Comparison of ENCODE assay signal across 8 cellular contexts in genomic region chr3:66490214-66490613, GRCh38. TPM values are rescaled to one million over a fixed set of nuclear protein-coding genes. Genes with fewer than 3 reads are reported as not detected.
A peak's percentile ranks its signal among the peaks of the same experiment; 100 is the strongest.
DNase-seq lines count a peak whose midpoint lies in the region; ATAC-seq and TF ChIP-seq lines count a peak whose summit lies in the region.

No MANE protein-coding gene starts in this region.

- no peaks in the 10 kb centered on the region for H3K36me3 ChIP-seq in muscle layer of duodenum (ENCODE audit: control insufficient read depth in 1 of 2, insufficient read depth in 2 of 2, low read length in 2 of 2)

- in situ Hi-C loops in GM13977 (cut with MboI; ENCODE audit: low pct_unique_long_range_greater_than_20kb, low sequenced_read_pairs, unreplicated experiment), result no loop called here

- H3K27ac Mint-ChIP-seq in activated naive CD4-positive, alpha-beta T cell treated with anti-CD3 and anti-CD28 coated beads, Interleukin-2, amount 50 U/mL, for 72 hours, result peak overlapping the region; percentile 88 to 90

- H3K27ac ChIP-seq in muscle layer of duodenum (ENCODE audit: low read length), result peak overlapping the region; percentile 67

- no peak for TF ChIP-seq CTCF in GM13977 (IDR thresholded peaks at IDR 0.05; ENCODE audit: extremely low read depth, insufficient read depth, missing control alignments)

- peaks cover 44 to 50% of the 10 kb centered on the region in 2 donors for H3K4me1 ChIP-seq in muscle layer of duodenum (ENCODE audit: control insufficient read depth in 1 of 2, insufficient read depth in 2 of 2, low read length in 2 of 2)

- H3K4me3 ChIP-seq in GM08714 (ENCODE audit: low read length) (peak overlapping the region; percentile 29; the same call in 1 of the 2 replicates), muscle layer of duodenum (ENCODE audit: low read depth in 1 of 2, low read length in 2 of 2) (no peak overlapping the region)

- no peaks in the 10 kb centered on the region for H3K9me3 ChIP-seq in muscle layer of duodenum (ENCODE audit: control insufficient read depth in 1 of 2, low read length in 2 of 2)

- H3K36me3 Mint-ChIP-seq in activated naive CD4-positive, alpha-beta T cell treated with anti-CD3 and anti-CD28 coated beads, Interleukin-2, amount 50 U/mL, for 72 hours, result peaks cover 2 to 26% of the 10 kb centered on the region in 2 donors

- peak; percentile 35 to 51 for ATAC-seq in activated naive CD4-positive, alpha-beta T cell treated with anti-CD3 and anti-CD28 coated beads, Interleukin-2, amount 50 U/mL, for 72 hours
- no peak for ATAC-seq in HG02884 (IDR thresholded peaks at IDR 0.05; ENCODE audit: unreplicated experiment)

- DNase-seq in HCEC 1CT (peak; percentile 73), anterior cingulate cortex (lab: John Stamatoyannopoulos, UW) (no peak), nucleus accumbens (lab: John Stamatoyannopoulos, UW) (no peak), GM13977 (ENCODE audit: low spot score) (no peak)
- DNase-seq in activated naive CD4-positive, alpha-beta T cell treated with anti-CD3 and anti-CD28 coated beads, Interleukin-2, amount 50 U/mL, for 72 hours (ENCODE audit: low spot score in 2 of 2), result no peak

- peaks cover 0 to under 1% of the 10 kb centered on the region in 2 donors for H3K9me3 Mint-ChIP-seq in activated naive CD4-positive, alpha-beta T cell treated with anti-CD3 and anti-CD28 coated beads, Interleukin-2, amount 50 U/mL, for 72 hours

- no peaks in the 10 kb centered on the region for H3K27me3 ChIP-seq in muscle layer of duodenum (ENCODE audit: low read depth, low read length)

RNA-seq across cellular contexts. Expression of gene LRIG1, which starts 10.6 kb away (rescaled TPM):
- 10 to 100 TPM; 28.2 to 39.1 TPM for total RNA-seq in activated naive CD4-positive, alpha-beta T cell treated with anti-CD3 and anti-CD28 coated beads, Interleukin-2, amount 50 U/mL, for 72 hours
